In the genomic region with DNA sequence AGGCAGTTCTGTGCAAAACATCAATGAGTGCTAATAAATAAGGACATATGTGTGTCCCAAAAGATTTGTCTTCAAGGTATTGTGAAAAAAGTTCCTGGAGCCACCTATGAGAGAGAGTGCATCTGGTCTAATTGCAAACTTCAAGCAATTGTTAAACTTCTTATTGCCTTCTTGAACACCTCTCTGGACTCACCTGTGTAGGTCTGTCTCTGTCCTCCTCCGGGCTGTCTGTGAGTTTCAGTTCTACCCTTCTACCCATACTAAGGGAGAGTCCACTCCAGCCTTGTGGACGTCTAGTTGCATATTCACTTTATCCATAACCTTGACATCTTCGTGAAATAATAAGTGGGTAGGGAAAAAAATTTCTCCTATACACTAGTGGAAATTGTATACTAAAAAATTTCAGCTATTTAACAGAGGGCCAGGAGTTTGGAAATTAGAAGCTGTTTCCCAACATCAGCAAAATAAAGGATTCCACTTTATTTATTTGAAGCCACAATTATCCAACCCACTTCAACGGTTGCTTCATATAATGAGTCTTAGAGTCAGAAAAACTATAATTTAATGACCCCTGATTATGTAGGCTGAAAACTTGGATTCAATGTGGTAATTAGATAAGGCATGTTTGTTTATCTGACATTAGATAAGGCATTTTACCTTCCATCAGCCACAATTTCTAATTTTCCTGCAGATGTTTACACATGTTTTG, we compare ENCODE assay signal across 2 cellular contexts.
TF ChIP-seq lines count a peak whose summit lies in the region.

No MANE protein-coding gene starts in this region.

TF ChIP-seq in GM12878, 131 proteins besides CTCF, POLR2A, EP300 and RAD21 (continues in another document):
- no peak for TF ChIP-seq MYB (IDR thresholded peaks at IDR 0.05; ENCODE audit: borderline replicate concordance, low read depth, low read length)
- TF ChIP-seq SUPT20H (IDR thresholded peaks at IDR 0.05; ENCODE audit: borderline replicate concordance, control insufficient read depth, low read depth, low read length): no peak
- TF ChIP-seq PAX8 (IDR thresholded peaks at IDR 0.05): no peak
- no peak for TF ChIP-seq MTA2 (IDR thresholded peaks at IDR 0.05; ENCODE audit: low read depth)
- TF ChIP-seq, protein P1, sequence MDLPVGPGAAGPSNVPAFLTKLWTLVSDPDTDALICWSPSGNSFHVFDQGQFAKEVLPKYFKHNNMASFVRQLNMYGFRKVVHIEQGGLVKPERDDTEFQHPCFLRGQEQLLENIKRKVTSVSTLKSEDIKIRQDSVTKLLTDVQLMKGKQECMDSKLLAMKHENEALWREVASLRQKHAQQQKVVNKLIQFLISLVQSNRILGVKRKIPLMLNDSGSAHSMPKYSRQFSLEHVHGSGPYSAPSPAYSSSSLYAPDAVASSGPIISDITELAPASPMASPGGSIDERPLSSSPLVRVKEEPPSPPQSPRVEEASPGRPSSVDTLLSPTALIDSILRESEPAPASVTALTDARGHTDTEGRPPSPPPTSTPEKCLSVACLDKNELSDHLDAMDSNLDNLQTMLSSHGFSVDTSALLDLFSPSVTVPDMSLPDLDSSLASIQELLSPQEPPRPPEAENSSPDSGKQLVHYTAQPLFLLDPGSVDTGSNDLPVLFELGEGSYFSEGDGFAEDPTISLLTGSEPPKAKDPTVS (IDR thresholded peaks at IDR 0.05; ENCODE audit: low read depth, low read length): no peak
- TF ChIP-seq ZSCAN29 (IDR thresholded peaks at IDR 0.05): no peak
- no peak for TF ChIP-seq SP1 (IDR thresholded peaks at IDR 0.05; ENCODE audit: low read depth, low read length)
- TF ChIP-seq, protein P2, sequence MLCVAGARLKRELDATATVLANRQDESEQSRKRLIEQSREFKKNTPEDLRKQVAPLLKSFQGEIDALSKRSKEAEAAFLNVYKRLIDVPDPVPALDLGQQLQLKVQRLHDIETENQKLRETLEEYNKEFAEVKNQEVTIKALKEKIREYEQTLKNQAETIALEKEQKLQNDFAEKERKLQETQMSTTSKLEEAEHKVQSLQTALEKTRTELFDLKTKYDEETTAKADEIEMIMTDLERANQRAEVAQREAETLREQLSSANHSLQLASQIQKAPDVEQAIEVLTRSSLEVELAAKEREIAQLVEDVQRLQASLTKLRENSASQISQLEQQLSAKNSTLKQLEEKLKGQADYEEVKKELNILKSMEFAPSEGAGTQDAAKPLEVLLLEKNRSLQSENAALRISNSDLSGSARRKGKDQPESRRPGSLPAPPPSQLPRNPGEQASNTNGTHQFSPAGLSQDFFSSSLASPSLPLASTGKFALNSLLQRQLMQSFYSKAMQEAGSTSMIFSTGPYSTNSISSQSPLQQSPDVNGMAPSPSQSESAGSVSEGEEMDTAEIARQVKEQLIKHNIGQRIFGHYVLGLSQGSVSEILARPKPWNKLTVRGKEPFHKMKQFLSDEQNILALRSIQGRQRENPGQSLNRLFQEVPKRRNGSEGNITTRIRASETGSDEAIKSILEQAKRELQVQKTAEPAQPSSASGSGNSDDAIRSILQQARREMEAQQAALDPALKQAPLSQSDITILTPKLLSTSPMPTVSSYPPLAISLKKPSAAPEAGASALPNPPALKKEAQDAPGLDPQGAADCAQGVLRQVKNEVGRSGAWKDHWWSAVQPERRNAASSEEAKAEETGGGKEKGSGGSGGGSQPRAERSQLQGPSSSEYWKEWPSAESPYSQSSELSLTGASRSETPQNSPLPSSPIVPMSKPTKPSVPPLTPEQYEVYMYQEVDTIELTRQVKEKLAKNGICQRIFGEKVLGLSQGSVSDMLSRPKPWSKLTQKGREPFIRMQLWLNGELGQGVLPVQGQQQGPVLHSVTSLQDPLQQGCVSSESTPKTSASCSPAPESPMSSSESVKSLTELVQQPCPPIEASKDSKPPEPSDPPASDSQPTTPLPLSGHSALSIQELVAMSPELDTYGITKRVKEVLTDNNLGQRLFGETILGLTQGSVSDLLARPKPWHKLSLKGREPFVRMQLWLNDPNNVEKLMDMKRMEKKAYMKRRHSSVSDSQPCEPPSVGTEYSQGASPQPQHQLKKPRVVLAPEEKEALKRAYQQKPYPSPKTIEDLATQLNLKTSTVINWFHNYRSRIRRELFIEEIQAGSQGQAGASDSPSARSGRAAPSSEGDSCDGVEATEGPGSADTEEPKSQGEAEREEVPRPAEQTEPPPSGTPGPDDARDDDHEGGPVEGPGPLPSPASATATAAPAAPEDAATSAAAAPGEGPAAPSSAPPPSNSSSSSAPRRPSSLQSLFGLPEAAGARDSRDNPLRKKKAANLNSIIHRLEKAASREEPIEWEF (IDR thresholded peaks at IDR 0.05; ENCODE audit: insufficient replicate concordance, low read depth, low read length): no peak
- TF ChIP-seq, protein P3, sequence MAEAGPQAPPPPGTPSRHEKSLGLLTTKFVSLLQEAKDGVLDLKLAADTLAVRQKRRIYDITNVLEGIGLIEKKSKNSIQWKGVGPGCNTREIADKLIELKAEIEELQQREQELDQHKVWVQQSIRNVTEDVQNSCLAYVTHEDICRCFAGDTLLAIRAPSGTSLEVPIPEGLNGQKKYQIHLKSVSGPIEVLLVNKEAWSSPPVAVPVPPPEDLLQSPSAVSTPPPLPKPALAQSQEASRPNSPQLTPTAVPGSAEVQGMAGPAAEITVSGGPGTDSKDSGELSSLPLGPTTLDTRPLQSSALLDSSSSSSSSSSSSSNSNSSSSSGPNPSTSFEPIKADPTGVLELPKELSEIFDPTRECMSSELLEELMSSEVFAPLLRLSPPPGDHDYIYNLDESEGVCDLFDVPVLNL (IDR thresholded peaks at IDR 0.05; ENCODE audit: low read depth, low read length): no peak
- TF ChIP-seq BCL11A (IDR thresholded peaks at IDR 0.05; ENCODE audit: low read depth, low read length): no peak
- TF ChIP-seq, protein P4, sequence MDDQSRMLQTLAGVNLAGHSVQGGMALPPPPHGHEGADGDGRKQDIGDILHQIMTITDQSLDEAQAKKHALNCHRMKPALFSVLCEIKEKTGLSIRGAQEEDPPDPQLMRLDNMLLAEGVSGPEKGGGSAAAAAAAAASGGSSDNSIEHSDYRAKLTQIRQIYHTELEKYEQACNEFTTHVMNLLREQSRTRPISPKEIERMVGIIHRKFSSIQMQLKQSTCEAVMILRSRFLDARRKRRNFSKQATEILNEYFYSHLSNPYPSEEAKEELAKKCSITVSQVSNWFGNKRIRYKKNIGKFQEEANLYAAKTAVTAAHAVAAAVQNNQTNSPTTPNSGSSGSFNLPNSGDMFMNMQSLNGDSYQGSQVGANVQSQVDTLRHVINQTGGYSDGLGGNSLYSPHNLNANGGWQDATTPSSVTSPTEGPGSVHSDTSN (IDR thresholded peaks at IDR 0.05; ENCODE audit: insufficient replicate concordance, low read depth, low read length): no peak
- TF ChIP-seq, protein P5, sequence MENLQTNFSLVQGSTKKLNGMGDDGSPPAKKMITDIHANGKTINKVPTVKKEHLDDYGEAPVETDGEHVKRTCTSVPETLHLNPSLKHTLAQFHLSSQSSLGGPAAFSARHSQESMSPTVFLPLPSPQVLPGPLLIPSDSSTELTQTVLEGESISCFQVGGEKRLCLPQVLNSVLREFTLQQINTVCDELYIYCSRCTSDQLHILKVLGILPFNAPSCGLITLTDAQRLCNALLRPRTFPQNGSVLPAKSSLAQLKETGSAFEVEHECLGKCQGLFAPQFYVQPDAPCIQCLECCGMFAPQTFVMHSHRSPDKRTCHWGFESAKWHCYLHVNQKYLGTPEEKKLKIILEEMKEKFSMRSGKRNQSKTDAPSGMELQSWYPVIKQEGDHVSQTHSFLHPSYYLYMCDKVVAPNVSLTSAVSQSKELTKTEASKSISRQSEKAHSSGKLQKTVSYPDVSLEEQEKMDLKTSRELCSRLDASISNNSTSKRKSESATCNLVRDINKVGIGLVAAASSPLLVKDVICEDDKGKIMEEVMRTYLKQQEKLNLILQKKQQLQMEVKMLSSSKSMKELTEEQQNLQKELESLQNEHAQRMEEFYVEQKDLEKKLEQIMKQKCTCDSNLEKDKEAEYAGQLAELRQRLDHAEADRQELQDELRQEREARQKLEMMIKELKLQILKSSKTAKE (IDR thresholded peaks at IDR 0.05; ENCODE audit: low read depth, poor library complexity, severe bottlenecking): no peak
- TF ChIP-seq CEBPB (IDR thresholded peaks at IDR 0.05; ENCODE audit: borderline replicate concordance in 1 of 2, low read depth in 2 of 2, low read length in 2 of 2): no peak

TF ChIP-seq in WTC11, 78 proteins besides CTCF, POLR2A, EP300 and RAD21:
- TF ChIP-seq PRRX2 (CRISPR knock-in tag; IDR thresholded peaks at IDR 0.05): no peak
- TF ChIP-seq FOXP1 (CRISPR knock-in tag; IDR thresholded peaks at IDR 0.05; ENCODE audit: borderline replicate concordance): no peak
- TF ChIP-seq, protein P6, sequence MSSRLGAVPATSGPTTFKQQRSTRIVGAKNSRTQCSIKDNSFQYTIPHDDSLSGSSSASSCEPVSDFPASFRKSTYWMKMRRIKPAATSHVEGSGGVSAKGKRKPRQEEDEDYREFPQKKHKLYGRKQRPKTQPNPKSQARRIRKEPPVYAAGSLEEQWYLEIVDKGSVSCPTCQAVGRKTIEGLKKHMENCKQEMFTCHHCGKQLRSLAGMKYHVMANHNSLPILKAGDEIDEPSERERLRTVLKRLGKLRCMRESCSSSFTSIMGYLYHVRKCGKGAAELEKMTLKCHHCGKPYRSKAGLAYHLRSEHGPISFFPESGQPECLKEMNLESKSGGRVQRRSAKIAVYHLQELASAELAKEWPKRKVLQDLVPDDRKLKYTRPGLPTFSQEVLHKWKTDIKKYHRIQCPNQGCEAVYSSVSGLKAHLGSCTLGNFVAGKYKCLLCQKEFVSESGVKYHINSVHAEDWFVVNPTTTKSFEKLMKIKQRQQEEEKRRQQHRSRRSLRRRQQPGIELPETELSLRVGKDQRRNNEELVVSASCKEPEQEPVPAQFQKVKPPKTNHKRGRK (CRISPR knock-in tag; IDR thresholded peaks at IDR 0.05; ENCODE audit: borderline replicate concordance): no peak
- no peak for TF ChIP-seq ZNF232 (CRISPR knock-in tag; IDR thresholded peaks at IDR 0.05)
- TF ChIP-seq CREM (CRISPR knock-in tag; IDR thresholded peaks at IDR 0.05): no peak
- TF ChIP-seq, protein P7, sequence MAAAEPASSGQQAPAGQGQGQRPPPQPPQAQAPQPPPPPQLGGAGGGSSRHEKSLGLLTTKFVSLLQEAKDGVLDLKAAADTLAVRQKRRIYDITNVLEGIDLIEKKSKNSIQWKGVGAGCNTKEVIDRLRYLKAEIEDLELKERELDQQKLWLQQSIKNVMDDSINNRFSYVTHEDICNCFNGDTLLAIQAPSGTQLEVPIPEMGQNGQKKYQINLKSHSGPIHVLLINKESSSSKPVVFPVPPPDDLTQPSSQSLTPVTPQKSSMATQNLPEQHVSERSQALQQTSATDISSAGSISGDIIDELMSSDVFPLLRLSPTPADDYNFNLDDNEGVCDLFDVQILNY (CRISPR knock-in tag; IDR thresholded peaks at IDR 0.05): no peak
- TF ChIP-seq, protein P3 (CRISPR knock-in tag; IDR thresholded peaks at IDR 0.05; ENCODE audit: borderline replicate concordance, low read depth): no peak
- TF ChIP-seq ELF4 (CRISPR knock-in tag; IDR thresholded peaks at IDR 0.05; ENCODE audit: low read depth): no peak
- TF ChIP-seq, protein P8, sequence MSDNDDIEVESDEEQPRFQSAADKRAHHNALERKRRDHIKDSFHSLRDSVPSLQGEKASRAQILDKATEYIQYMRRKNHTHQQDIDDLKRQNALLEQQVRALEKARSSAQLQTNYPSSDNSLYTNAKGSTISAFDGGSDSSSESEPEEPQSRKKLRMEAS (CRISPR knock-in tag; IDR thresholded peaks at IDR 0.05): no peak
- TF ChIP-seq ZNF263 (CRISPR knock-in tag; IDR thresholded peaks at IDR 0.05; ENCODE audit: low read depth): no peak
- TF ChIP-seq, protein P9, sequence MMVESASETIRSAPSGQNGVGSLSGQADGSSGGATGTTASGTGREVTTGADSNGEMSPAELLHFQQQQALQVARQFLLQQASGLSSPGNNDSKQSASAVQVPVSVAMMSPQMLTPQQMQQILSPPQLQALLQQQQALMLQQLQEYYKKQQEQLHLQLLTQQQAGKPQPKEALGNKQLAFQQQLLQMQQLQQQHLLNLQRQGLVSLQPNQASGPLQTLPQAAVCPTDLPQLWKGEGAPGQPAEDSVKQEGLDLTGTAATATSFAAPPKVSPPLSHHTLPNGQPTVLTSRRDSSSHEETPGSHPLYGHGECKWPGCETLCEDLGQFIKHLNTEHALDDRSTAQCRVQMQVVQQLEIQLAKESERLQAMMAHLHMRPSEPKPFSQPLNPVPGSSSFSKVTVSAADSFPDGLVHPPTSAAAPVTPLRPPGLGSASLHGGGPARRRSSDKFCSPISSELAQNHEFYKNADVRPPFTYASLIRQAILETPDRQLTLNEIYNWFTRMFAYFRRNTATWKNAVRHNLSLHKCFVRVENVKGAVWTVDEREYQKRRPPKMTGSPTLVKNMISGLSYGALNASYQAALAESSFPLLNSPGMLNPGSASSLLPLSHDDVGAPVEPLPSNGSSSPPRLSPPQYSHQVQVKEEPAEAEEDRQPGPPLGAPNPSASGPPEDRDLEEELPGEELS (CRISPR knock-in tag; IDR thresholded peaks at IDR 0.05): no peak
- TF ChIP-seq, protein P10, sequence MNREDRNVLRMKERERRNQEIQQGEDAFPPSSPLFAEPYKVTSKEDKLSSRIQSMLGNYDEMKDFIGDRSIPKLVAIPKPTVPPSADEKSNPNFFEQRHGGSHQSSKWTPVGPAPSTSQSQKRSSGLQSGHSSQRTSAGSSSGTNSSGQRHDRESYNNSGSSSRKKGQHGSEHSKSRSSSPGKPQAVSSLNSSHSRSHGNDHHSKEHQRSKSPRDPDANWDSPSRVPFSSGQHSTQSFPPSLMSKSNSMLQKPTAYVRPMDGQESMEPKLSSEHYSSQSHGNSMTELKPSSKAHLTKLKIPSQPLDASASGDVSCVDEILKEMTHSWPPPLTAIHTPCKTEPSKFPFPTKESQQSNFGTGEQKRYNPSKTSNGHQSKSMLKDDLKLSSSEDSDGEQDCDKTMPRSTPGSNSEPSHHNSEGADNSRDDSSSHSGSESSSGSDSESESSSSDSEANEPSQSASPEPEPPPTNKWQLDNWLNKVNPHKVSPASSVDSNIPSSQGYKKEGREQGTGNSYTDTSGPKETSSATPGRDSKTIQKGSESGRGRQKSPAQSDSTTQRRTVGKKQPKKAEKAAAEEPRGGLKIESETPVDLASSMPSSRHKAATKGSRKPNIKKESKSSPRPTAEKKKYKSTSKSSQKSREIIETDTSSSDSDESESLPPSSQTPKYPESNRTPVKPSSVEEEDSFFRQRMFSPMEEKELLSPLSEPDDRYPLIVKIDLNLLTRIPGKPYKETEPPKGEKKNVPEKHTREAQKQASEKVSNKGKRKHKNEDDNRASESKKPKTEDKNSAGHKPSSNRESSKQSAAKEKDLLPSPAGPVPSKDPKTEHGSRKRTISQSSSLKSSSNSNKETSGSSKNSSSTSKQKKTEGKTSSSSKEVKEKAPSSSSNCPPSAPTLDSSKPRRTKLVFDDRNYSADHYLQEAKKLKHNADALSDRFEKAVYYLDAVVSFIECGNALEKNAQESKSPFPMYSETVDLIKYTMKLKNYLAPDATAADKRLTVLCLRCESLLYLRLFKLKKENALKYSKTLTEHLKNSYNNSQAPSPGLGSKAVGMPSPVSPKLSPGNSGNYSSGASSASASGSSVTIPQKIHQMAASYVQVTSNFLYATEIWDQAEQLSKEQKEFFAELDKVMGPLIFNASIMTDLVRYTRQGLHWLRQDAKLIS (CRISPR knock-in tag; IDR thresholded peaks at IDR 0.05; ENCODE audit: borderline replicate concordance): no peak
- no peak for TF ChIP-seq TCF7 (CRISPR knock-in tag; IDR thresholded peaks at IDR 0.05; ENCODE audit: low read depth)
